ENCODE assay signal across 9 cellular contexts in genomic region chr3:182713743-182714517, GRCh38.
DNase-seq lines count a peak whose midpoint lies in the region; ATAC-seq and TF ChIP-seq lines count a peak whose summit lies in the region.
"Had no signal": no experiment of that assay in that cellular context is flagged by ENCODE, and none has a peak within 500 bp of the region (broad histone marks: within the 10 kb centered on the region; RNA-seq: fewer than 3 reads in every experiment).

No MANE protein-coding gene starts in this region.

- H3K36me3 Mint-ChIP-seq in activated T-cell treated with anti-CD3 and anti-CD28 coated beads, Interleukin-2, amount 50 U/mL, for 72 hours (ENCODE audit: insufficient read depth in 2 of 2) = no peaks in the 10 kb centered on the region
- H3K36me3 Mint-ChIP-seq in naive thymus-derived CD8-positive, alpha-beta T cell = no peaks in the 10 kb centered on the region
- no peaks in the 10 kb centered on the region for H3K36me3 Mint-ChIP-seq in activated naive CD4-positive, alpha-beta T cell treated with anti-CD3 and anti-CD28 coated beads, Interleukin-2, amount 10 ng/mL, durations not matched to agents 7 days and 5 days

- peaks cover 12% of the 10 kb centered on the region for H3K4me1 Mint-ChIP-seq in activated T-cell treated with anti-CD3 and anti-CD28 coated beads, Interleukin-2, amount 50 U/mL, for 72 hours (ENCODE audit: low read depth)
- H3K4me1 Mint-ChIP-seq in naive thymus-derived CD8-positive, alpha-beta T cell = peaks cover 5 to 10% (median 7%) of the 10 kb centered on the region in 4 donors
- H3K4me1 Mint-ChIP-seq in activated naive CD4-positive, alpha-beta T cell treated with anti-CD3 and anti-CD28 coated beads, Interleukin-2, amount 10 ng/mL, durations not matched to agents 7 days and 5 days = peaks cover 13% of the 10 kb centered on the region

- no peaks in the 10 kb centered on the region for H3K27me3 Mint-ChIP-seq in activated T-cell treated with anti-CD3 and anti-CD28 coated beads, Interleukin-2, amount 50 U/mL, for 72 hours (ENCODE audit: low read depth)
- H3K27me3 Mint-ChIP-seq in naive thymus-derived CD8-positive, alpha-beta T cell = peaks cover 0 to 3% (median 0%) of the 10 kb centered on the region in 5 donors
- H3K27me3 Mint-ChIP-seq in activated naive CD4-positive, alpha-beta T cell treated with anti-CD3 and anti-CD28 coated beads, Interleukin-2, amount 10 ng/mL, durations not matched to agents 7 days and 5 days = no peaks in the 10 kb centered on the region
- H3K27me3 Mint-ChIP-seq: dendritic cell treated with granulocyte-macrophage colony-stimulating factor and Interleukin-4, amounts not matched to agents 40 ng/mL and 50 ng/mL, for 4 days had no signal

- H3K9me3 Mint-ChIP-seq in activated T-cell treated with anti-CD3 and anti-CD28 coated beads, Interleukin-2, amount 50 U/mL, for 72 hours = no peaks in the 10 kb centered on the region
- H3K9me3 Mint-ChIP-seq in naive thymus-derived CD8-positive, alpha-beta T cell = no peaks in the 10 kb centered on the region
- no peaks in the 10 kb centered on the region for H3K9me3 Mint-ChIP-seq in activated naive CD4-positive, alpha-beta T cell treated with anti-CD3 and anti-CD28 coated beads, Interleukin-2, amount 10 ng/mL, durations not matched to agents 7 days and 5 days
- H3K9me3 Mint-ChIP-seq: dendritic cell treated with granulocyte-macrophage colony-stimulating factor and Interleukin-4, amounts not matched to agents 40 ng/mL and 50 ng/mL, for 4 days had no signal

- H3K4me3 ChIP-seq in epithelial cell of proximal tubule (ENCODE audit: low read depth, low read length) = no peak overlapping the region

- ATAC-seq in activated T-cell treated with anti-CD3 and anti-CD28 coated beads, Interleukin-2, amount 50 U/mL, for 72 hours (replicated peaks in 1 of 2) = peak; percentile 50 to 60
- peak; percentile 49 for ATAC-seq in naive thymus-derived CD8-positive, alpha-beta T cell

- no peak overlapping the region for H3K4me3 Mint-ChIP-seq in activated T-cell treated with anti-CD3 and anti-CD28 coated beads, Interleukin-2, amount 50 U/mL, for 72 hours
- no peak overlapping the region for H3K4me3 Mint-ChIP-seq in naive thymus-derived CD8-positive, alpha-beta T cell
- no peak overlapping the region for H3K4me3 Mint-ChIP-seq in activated naive CD4-positive, alpha-beta T cell treated with anti-CD3 and anti-CD28 coated beads, Interleukin-2, amount 10 ng/mL, durations not matched to agents 7 days and 5 days
- H3K4me3 Mint-ChIP-seq: dendritic cell treated with granulocyte-macrophage colony-stimulating factor and Interleukin-4, amounts not matched to agents 40 ng/mL and 50 ng/mL, for 4 days had no signal

- POLR2A ChIA-PET in HEK293T (lab: Yijun Ruan, JAX) (interaction anchor here (0.5 kb wide), 1 partner anchor 79 kb away, joined by 3 read pairs; the partner anchor contains the start of gene ATP11B), RWPE1 (lab: Yijun Ruan, JAX; ENCODE audit: low non-redundant PET) (no interaction called here)
- POLR2A ChIA-PET in naive thymus-derived CD8-positive, alpha-beta T cell (lab: Charles Lee) = interaction anchor here (1.0 kb wide), 1 partner anchor 123 kb away, joined by 4 read pairs; no protein-coding TSS in a partner anchor

- H3K27ac Mint-ChIP-seq in activated T-cell treated with anti-CD3 and anti-CD28 coated beads, Interleukin-2, amount 50 U/mL, for 72 hours = peak overlapping the region; percentile 63
- H3K27ac Mint-ChIP-seq in naive thymus-derived CD8-positive, alpha-beta T cell = no peak overlapping the region
- H3K27ac Mint-ChIP-seq in activated naive CD4-positive, alpha-beta T cell treated with anti-CD3 and anti-CD28 coated beads, Interleukin-2, amount 10 ng/mL, durations not matched to agents 7 days and 5 days = no peak overlapping the region
- H3K27ac Mint-ChIP-seq: dendritic cell treated with granulocyte-macrophage colony-stimulating factor and Interleukin-4, amounts not matched to agents 40 ng/mL and 50 ng/mL, for 4 days had no signal

- CTCF ChIA-PET in HEK293T (lab: Yijun Ruan, JAX) (interaction anchor here (0.6 to 1.5 kb wide), 2 partner anchors 122 to 793 kb away, joined by 4 read pairs; no protein-coding TSS in a partner anchor), RWPE1 (lab: Yijun Ruan, JAX) (interaction anchor here (0.5 to 1.5 kb wide), 11 partner anchors 11 to 979 kb away, joined by 3 to 5 read pairs (median 4); partner anchors contain the start of gene ATP11B)
- CTCF ChIA-PET in activated naive CD4-positive, alpha-beta T cell treated with anti-CD3 and anti-CD28 coated beads, Interleukin-2, amount 10 ng/mL, durations not matched to agents 7 days and 5 days (lab: Charles Lee) = interaction anchor here (0.6 to 4.5 kb wide), 20 partner anchors 10 to 408 kb away, joined by 3 to 19 read pairs (median 3); no protein-coding TSS in a partner anchor

- DNase-seq in activated T-cell treated with anti-CD3 and anti-CD28 coated beads, Interleukin-2, amount 50 U/mL, for 72 hours = no peak
- DNase-seq in activated T-cell treated with anti-CD3 and anti-CD28 coated beads for 4 hours = no peak
- DNase-seq in HEK293T (ENCODE audit: extremely low spot score) = peak; percentile 30
- peak; percentile 77 for DNase-seq in MV-4-11 (lab: John Stamatoyannopoulos, UW)
- DNase-seq in RWPE1 (ENCODE audit: low spot score) = peak; percentile 57
- peak; percentile 32 for DNase-seq in epithelial cell of proximal tubule (ENCODE audit: low read depth)
- peak in 4 of 10 donors; percentile 9 to 52 (median 38) for DNase-seq in naive thymus-derived CD8-positive, alpha-beta T cell
- no peak for DNase-seq in activated naive CD4-positive, alpha-beta T cell treated with anti-CD3 and anti-CD28 coated beads, Interleukin-2, amount 10 ng/mL, durations not matched to agents 7 days and 5 days

- no peak overlapping the region for H3K27ac ChIP-seq in RWPE1

- TF ChIP-seq CTCF in RWPE1 (conservative IDR thresholded peaks at IDR 0.05; ENCODE audit: low read depth) = peak; percentile 68
- peak; percentile 69 for TF ChIP-seq CTCF in epithelial cell of proximal tubule (conservative IDR thresholded peaks at IDR 0.05; ENCODE audit: low read depth, low read length)

TF ChIP-seq in HEK293T, 16 proteins besides CTCF, POLR2A, EP300 and RAD21:
- TF ChIP-seq LEF1 (IDR thresholded peaks at IDR 0.05; ENCODE audit: borderline replicate concordance) (no peak), TARDBP (IDR thresholded peaks at IDR 0.05) (no peak), BHLHE40 (IDR thresholded peaks at IDR 0.05; ENCODE audit: borderline replicate concordance) (no peak)

Comparison
In these comparisons a context has a peak if more than half of its experiments do, and no peak if none do; other contexts are left out.
1. DNase-seq: peak in HEK293T (single experiment), MV-4-11 (single experiment), RWPE1 (single experiment) and epithelial cell of proximal tubule (single experiment); none in activated T-cell treated with anti-CD3 and anti-CD28 coated beads, Interleukin-2, amount 50 U/mL, for 72 hours (0 of 2), activated T-cell treated with anti-CD3 and anti-CD28 coated beads for 4 hours (single experiment) and activated naive CD4-positive, alpha-beta T cell treated with anti-CD3 and anti-CD28 coated beads, Interleukin-2, amount 10 ng/mL, durations not matched to agents 7 days and 5 days (single experiment).